In genomic region chr2:43383533-43383932, GRCh38 we compare ENCODE assay signal across 17 cellular contexts.
DNase-seq lines count a peak whose midpoint lies in the region; ATAC-seq, FAIRE-seq and TF ChIP-seq lines count a peak whose summit lies in the region.
"Had no signal": no experiment of that assay in that cellular context is flagged by ENCODE, and none has a peak within 500 bp of the region (broad histone marks: within the 10 kb centered on the region; RNA-seq: fewer than 3 reads in every experiment).

No MANE protein-coding gene starts in this region.

- no peak for FAIRE-seq in H54 (lab: Jason Lieb, UNC)
- FAIRE-seq: A549 had no signal

- H3K4me1 Mint-ChIP-seq in activated T-cell treated with anti-CD3 and anti-CD28 coated beads, Interleukin-2, amount 50 U/mL, for 72 hours (ENCODE audit: low read depth): peaks cover 49% of the 10 kb centered on the region
- peaks cover 15% of the 10 kb centered on the region for H3K4me1 Mint-ChIP-seq in dendritic cell treated with granulocyte-macrophage colony-stimulating factor and Interleukin-4, amounts not matched to agents 40 ng/mL and 50 ng/mL, for 4 days (ENCODE audit: low read depth)
- H3K4me1 Mint-ChIP-seq in stimulated activated naive CD8-positive, alpha-beta T cell treated with anti-CD3 and anti-CD28 coated beads, Interleukin-15, amount 100 ng/mL, for 72 hours: peaks cover 35% of the 10 kb centered on the region
- H3K4me1 Mint-ChIP-seq in activated CD4-positive, alpha-beta T cell treated with anti-CD3 and anti-CD28 coated beads, Interleukin-2, amount 10 ng/mL, durations not matched to agents 7 days and 5 days: peaks cover 28% of the 10 kb centered on the region

- no peak for DNase-seq in activated T-cell treated with anti-CD3 and anti-CD28 coated beads, Interleukin-2, amount 50 U/mL, for 72 hours
- DNase-seq in activated T-cell treated with anti-CD3 and anti-CD28 coated beads, Interleukin-2, amount 50 U/mL, for 1 hour: no peak
- peak; percentile 60 for DNase-seq in MV-4-11 (lab: John Stamatoyannopoulos, UW)
- DNase-seq in stimulated activated naive CD8-positive, alpha-beta T cell treated with anti-CD3 and anti-CD28 coated beads, Interleukin-15, amount 100 ng/mL, for 72 hours: no peak
- DNase-seq in H54 (ENCODE audit: insufficient read length, low spot score): no peak
- no peak for DNase-seq in activated CD4-positive, alpha-beta T cell treated with anti-CD3 and anti-CD28 coated beads, Interleukin-2, amount 10 ng/mL, durations not matched to agents 7 days and 5 days
- DNase-seq: CD4-positive, alpha-beta memory T cell; GF-D8; NCI-H1105; NCI-H1694; NCI-H510A; NCI-H748 treated with DMSO at 0.1 percent for 48 hours; PC-9; SIG-M5 had no signal

- H3K27ac Mint-ChIP-seq in activated T-cell treated with anti-CD3 and anti-CD28 coated beads, Interleukin-2, amount 50 U/mL, for 72 hours: no peak overlapping the region
- peak overlapping the region; percentile 13 for H3K27ac Mint-ChIP-seq in dendritic cell treated with granulocyte-macrophage colony-stimulating factor and Interleukin-4, amounts not matched to agents 40 ng/mL and 50 ng/mL, for 4 days
- H3K27ac Mint-ChIP-seq in stimulated activated naive CD8-positive, alpha-beta T cell treated with anti-CD3 and anti-CD28 coated beads, Interleukin-15, amount 100 ng/mL, for 72 hours: no peak overlapping the region
- H3K27ac Mint-ChIP-seq in activated CD4-positive, alpha-beta T cell treated with anti-CD3 and anti-CD28 coated beads, Interleukin-2, amount 10 ng/mL, durations not matched to agents 7 days and 5 days: no peak overlapping the region
- H3K27ac Mint-ChIP-seq: CD4-positive, alpha-beta memory T cell had no signal

- no peak overlapping the region for H3K4me3 Mint-ChIP-seq in activated T-cell treated with anti-CD3 and anti-CD28 coated beads, Interleukin-2, amount 50 U/mL, for 72 hours
- no peak overlapping the region for H3K4me3 Mint-ChIP-seq in dendritic cell treated with granulocyte-macrophage colony-stimulating factor and Interleukin-4, amounts not matched to agents 40 ng/mL and 50 ng/mL, for 4 days
- H3K4me3 Mint-ChIP-seq in stimulated activated naive CD8-positive, alpha-beta T cell treated with anti-CD3 and anti-CD28 coated beads, Interleukin-15, amount 100 ng/mL, for 72 hours: no peak overlapping the region
- H3K4me3 Mint-ChIP-seq in activated CD4-positive, alpha-beta T cell treated with anti-CD3 and anti-CD28 coated beads, Interleukin-2, amount 10 ng/mL, durations not matched to agents 7 days and 5 days: no peak overlapping the region
- H3K4me3 Mint-ChIP-seq: CD4-positive, alpha-beta memory T cell had no signal

- no peaks in the 10 kb centered on the region for H3K9me3 Mint-ChIP-seq in activated T-cell treated with anti-CD3 and anti-CD28 coated beads, Interleukin-2, amount 50 U/mL, for 72 hours
- no peaks in the 10 kb centered on the region for H3K9me3 Mint-ChIP-seq in dendritic cell treated with granulocyte-macrophage colony-stimulating factor and Interleukin-4, amounts not matched to agents 40 ng/mL and 50 ng/mL, for 4 days
- no peaks in the 10 kb centered on the region for H3K9me3 Mint-ChIP-seq in stimulated activated naive CD8-positive, alpha-beta T cell treated with anti-CD3 and anti-CD28 coated beads, Interleukin-15, amount 100 ng/mL, for 72 hours
- no peaks in the 10 kb centered on the region for H3K9me3 Mint-ChIP-seq in activated CD4-positive, alpha-beta T cell treated with anti-CD3 and anti-CD28 coated beads, Interleukin-2, amount 10 ng/mL, durations not matched to agents 7 days and 5 days
- H3K9me3 Mint-ChIP-seq: CD4-positive, alpha-beta memory T cell had no signal

- no peak for TF ChIP-seq POLR2A in H54 (IDR thresholded peaks at IDR 0.05; ENCODE audit: low read depth, low read length)

- CTCF ChIA-PET in activated CD4-positive, alpha-beta T cell treated with anti-CD3 and anti-CD28 coated beads, Interleukin-2, amount 10 ng/mL, durations not matched to agents 7 days and 5 days (lab: Charles Lee): no interaction called here

- POLR2A ChIA-PET in activated CD4-positive, alpha-beta T cell treated with anti-CD3 and anti-CD28 coated beads, Interleukin-2, amount 10 ng/mL, durations not matched to agents 7 days and 5 days (lab: Charles Lee): no interaction called here

- no peaks in the 10 kb centered on the region for H3K27me3 Mint-ChIP-seq in activated T-cell treated with anti-CD3 and anti-CD28 coated beads, Interleukin-2, amount 50 U/mL, for 72 hours (ENCODE audit: low read depth)
- no peaks in the 10 kb centered on the region for H3K27me3 Mint-ChIP-seq in dendritic cell treated with granulocyte-macrophage colony-stimulating factor and Interleukin-4, amounts not matched to agents 40 ng/mL and 50 ng/mL, for 4 days
- H3K27me3 Mint-ChIP-seq in stimulated activated naive CD8-positive, alpha-beta T cell treated with anti-CD3 and anti-CD28 coated beads, Interleukin-15, amount 100 ng/mL, for 72 hours: no peaks in the 10 kb centered on the region
- no peaks in the 10 kb centered on the region for H3K27me3 Mint-ChIP-seq in activated CD4-positive, alpha-beta T cell treated with anti-CD3 and anti-CD28 coated beads, Interleukin-2, amount 10 ng/mL, durations not matched to agents 7 days and 5 days
- H3K27me3 Mint-ChIP-seq: CD4-positive, alpha-beta memory T cell had no signal

- peaks cover 2 to 11% of the 10 kb centered on the region in 2 donors for H3K36me3 Mint-ChIP-seq in activated T-cell treated with anti-CD3 and anti-CD28 coated beads, Interleukin-2, amount 50 U/mL, for 72 hours (ENCODE audit: insufficient read depth in 2 of 2)
- H3K36me3 Mint-ChIP-seq in dendritic cell treated with granulocyte-macrophage colony-stimulating factor and Interleukin-4, amounts not matched to agents 40 ng/mL and 50 ng/mL, for 4 days (ENCODE audit: low read depth): no peaks in the 10 kb centered on the region
- peaks cover 29% of the 10 kb centered on the region for H3K36me3 Mint-ChIP-seq in activated CD4-positive, alpha-beta T cell treated with anti-CD3 and anti-CD28 coated beads, Interleukin-2, amount 10 ng/mL, durations not matched to agents 7 days and 5 days (ENCODE audit: low read depth)

- intact Hi-C loops in dendritic cell treated with granulocyte-macrophage colony-stimulating factor and Interleukin-4, amounts not matched to agents 40 ng/mL and 50 ng/mL, for 4 days (cut with micrococcal nuclease): no loop called here

- peak; percentile 62 to 71 for ATAC-seq in activated T-cell treated with anti-CD3 and anti-CD28 coated beads, Interleukin-2, amount 50 U/mL, for 72 hours (replicated peaks in 1 of 2)
- ATAC-seq in stimulated activated naive CD8-positive, alpha-beta T cell treated with anti-CD3 and anti-CD28 coated beads, Interleukin-15, amount 100 ng/mL, for 72 hours: peak; percentile 85
- no peak for ATAC-seq in HG02852 (IDR thresholded peaks at IDR 0.05; ENCODE audit: unreplicated experiment)
- ATAC-seq: A549 had no signal
